In the genomic region with DNA sequence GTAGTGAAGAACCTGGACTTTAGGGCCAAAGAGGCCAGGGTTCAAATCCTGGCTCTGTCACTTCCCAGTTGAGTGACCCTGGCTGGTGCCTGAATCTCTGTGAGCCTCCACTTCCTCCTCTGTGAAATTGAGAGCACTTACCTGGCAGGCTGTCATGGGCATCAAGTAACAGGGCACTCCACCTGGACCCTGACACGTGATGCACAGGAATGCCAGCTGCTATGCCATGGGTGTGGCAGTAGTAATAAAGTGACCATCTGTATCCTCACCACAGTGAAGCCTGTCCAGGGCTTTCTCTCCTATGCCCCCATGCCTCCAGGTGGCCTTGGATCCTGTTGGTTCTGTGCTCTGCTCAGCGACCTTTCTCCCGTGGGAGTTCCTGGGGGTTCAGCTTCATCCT, we compare ENCODE assay signal across 21 cellular contexts. TPM values are rescaled to one million over a fixed set of nuclear protein-coding genes. Genes with fewer than 3 reads are reported as not detected.
DNase-seq lines count a peak whose midpoint lies in the region; ATAC-seq, FAIRE-seq and TF ChIP-seq lines count a peak whose summit lies in the region.
"Had no signal": no experiment of that assay in that cellular context is flagged by ENCODE, and none has a peak within 500 bp of the region (broad histone marks: within the 10 kb centered on the region; RNA-seq: fewer than 3 reads in every experiment).

No MANE protein-coding gene starts in this region.

- TF ChIP-seq POLR2A in transverse colon (IDR thresholded peaks at IDR 0.05) = peak; percentile 16

- no peak overlapping the region for H3K4me3 ChIP-seq in transverse colon

- peak; percentile 9 for FAIRE-seq in HTR-8/SVneo (lab: Jason Lieb, UNC)

- H3K27ac ChIP-seq in transverse colon = peak overlapping the region; percentile 54 to 74 (median 62)

- peaks cover 0 to 25% (median 11%) of the 10 kb centered on the region in 4 donors for H3K36me3 ChIP-seq in transverse colon

- no peak for TF ChIP-seq CTCF in transverse colon (IDR thresholded peaks at IDR 0.05)

- peaks cover 0 to 5% (median 2%) of the 10 kb centered on the region in 4 donors for H3K4me1 ChIP-seq in transverse colon

- no peak for DNase-seq in HTR-8/SVneo (ENCODE audit: insufficient read length, low spot score)
- DNase-seq in NCI-H2196 (lab: John Stamatoyannopoulos, UW; ENCODE audit: unreplicated experiment) = peak; percentile 65
- DNase-seq in left colon = peak; percentile 68 to 79
- peak; percentile 73 for DNase-seq in transverse colon
- DNase-seq in activated gamma-delta T cell (lab: John Stamatoyannopoulos, UW) = no peak
- DNase-seq: activated CD4-positive, alpha-beta T cell treated with anti-CD3 and anti-CD28 coated beads for 36 hours; activated naive CD4-positive, alpha-beta T cell treated with anti-CD3 and anti-CD28 coated beads, Interleukin-2, amount 10 ng/mL, durations not matched to agents 7 days and 5 days; activated T-cell treated with anti-CD3 and anti-CD28 coated beads, Interleukin-2, amount 50 U/mL, for 4 hours; amygdala; CD8-positive, alpha-beta T cell; dermis blood vessel endothelial cell; HCEC 1CT; kidney glomerular epithelial cell; mesendoderm; MV-4-11; NCI-H1694 treated with DMSO at 0.1 percent for 48 hours; NCI-H526 treated with DMSO at 0.1 percent for 48 hours; Right ventricle myocardium superior; substantia nigra had no signal

- H3K9me3 ChIP-seq in transverse colon = no peaks in the 10 kb centered on the region

- H3K27me3 ChIP-seq in transverse colon = no peaks in the 10 kb centered on the region

- TF ChIP-seq EP300 in transverse colon (IDR thresholded peaks at IDR 0.05; ENCODE audit: low read depth) = peak; percentile 20

- in situ Hi-C loops in transverse colon (cut with MboI; ENCODE audit: low pct_ligation_motif_present in 1 of 4, low pct_unique_long_range_greater_than_20kb in 1 of 4, low sequenced_read_pairs in 3 of 4) = no loop called here

- intact Hi-C loops in left colon (cut with DNase I, micrococcal nuclease) (no loop called here), transverse colon (cut with DNase I; ENCODE audit: low total_unique reads) (no loop called here)

- ATAC-seq in left colon (peak; percentile 92), GM18520 (IDR thresholded peaks at IDR 0.05; ENCODE audit: unreplicated experiment) (no peak)
- ATAC-seq in activated CD4-positive, CD25-positive, alpha-beta regulatory T cell treated with anti-CD3 and anti-CD28 coated beads, Interleukin-2, amount 50 U/mL, for 24 hours = no peak
- ATAC-seq: activated CD4-positive, alpha-beta T cell treated with anti-CD3 and anti-CD28 coated beads for 36 hours; activated T-cell treated with anti-CD3 and anti-CD28 coated beads, Interleukin-2, amount 50 U/mL, for 4 hours; CD8-positive, alpha-beta T cell had no signal

- 66% methylated on average over 3 of the region's 3 CpGs; no CpG with 5 or more reads in 1 of the 2 donors for WGBS in transverse colon (ENCODE audit: low coverage in 1 of 2), 2 donors

RNA-seq across cellular contexts. Expression of a gene that starts 29.8 kb away (rescaled TPM):
- 100 to 1,000 TPM; 102 to 112 TPM for total RNA-seq in left colon
- 100 to 1,000 TPM in 3 of 4 donors, 10 to 100 TPM in 1; 89.8 to 158 (median 117) TPM for total RNA-seq in transverse colon

Comparison
In these comparisons a context has a peak if more than half of its experiments do, and no peak if none do; other contexts are left out.
1. DNase-seq: peak in NCI-H2196 (single experiment), left colon (2 of 2) and transverse colon (single experiment); none in HTR-8/SVneo (single experiment) and activated gamma-delta T cell (single experiment).